In the genomic region with DNA sequence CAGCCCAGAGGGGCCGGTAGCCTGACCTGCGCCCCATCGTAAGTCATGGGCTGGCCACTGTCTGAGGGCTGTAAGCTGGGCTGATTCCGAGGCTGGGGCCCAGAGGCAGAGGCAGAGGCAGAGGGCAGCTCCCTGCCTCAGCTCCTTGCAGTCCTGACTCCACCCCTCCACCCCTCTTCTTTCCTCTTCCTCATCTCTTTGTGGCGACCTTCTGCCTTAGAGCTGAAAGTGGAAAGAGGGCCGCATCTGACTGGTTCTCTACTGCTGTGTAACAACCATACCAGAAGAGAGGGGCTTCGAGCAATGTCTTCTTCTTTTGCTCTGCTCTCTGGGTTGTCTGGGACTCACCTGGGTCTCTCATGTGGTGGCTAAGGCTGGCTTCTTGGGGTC, we compare ENCODE assay signal across 17 cellular contexts.
DNase-seq lines count a peak whose midpoint lies in the region; ATAC-seq and TF ChIP-seq lines count a peak whose summit lies in the region.
"Had no signal": no experiment of that assay in that cellular context is flagged by ENCODE, and none has a peak within 500 bp of the region (broad histone marks: within the 10 kb centered on the region; RNA-seq: fewer than 3 reads in every experiment).

No MANE protein-coding gene starts in this region.

- no peaks in the 10 kb centered on the region for H3K36me3 ChIP-seq in WERI-Rb-1

- H3K27me3 Mint-ChIP-seq in activated naive CD8-positive, alpha-beta T cell treated with anti-CD3 and anti-CD28 coated beads for 36 hours: peaks cover 6% of the 10 kb centered on the region
- peaks cover 11% of the 10 kb centered on the region for H3K27me3 Mint-ChIP-seq in activated naive CD8-positive, alpha-beta T cell treated with anti-CD3 and anti-CD28 coated beads, Interleukin-2, amount 50 U/mL, for 24 hours

- H3K27ac ChIP-seq in WERI-Rb-1: peak overlapping the region; percentile 58; the same call in 1 of the 2 replicates
- H3K27ac ChIP-seq: PC-9, SK-N-MC had no signal

- in situ Hi-C loops in KBM-7 (cut with MboI; ENCODE audit: low pct_unique_long_range_greater_than_20kb, low sequenced_read_pairs): no loop called here

- ATAC-seq in activated naive CD8-positive, alpha-beta T cell treated with anti-CD3 and anti-CD28 coated beads, Interleukin-2, amount 50 U/mL, for 24 hours: no peak
- peak; percentile 3 for ATAC-seq in stimulated activated effector memory CD8-positive, alpha-beta T cell treated with anti-CD3 and anti-CD28 coated beads, Interleukin-12 subunit alpha, Interleukin-12 subunit beta, amount 100 ng/mL, for 72 hours
- no peak for ATAC-seq in HG02571 (IDR thresholded peaks at IDR 0.05; ENCODE audit: unreplicated experiment)
- ATAC-seq in HG03439 (IDR thresholded peaks at IDR 0.05; ENCODE audit: unreplicated experiment): no peak

- H3K9me3 Mint-ChIP-seq in activated naive CD8-positive, alpha-beta T cell treated with anti-CD3 and anti-CD28 coated beads for 36 hours: no peaks in the 10 kb centered on the region
- H3K9me3 Mint-ChIP-seq in activated naive CD8-positive, alpha-beta T cell treated with anti-CD3 and anti-CD28 coated beads, Interleukin-2, amount 50 U/mL, for 24 hours: no peaks in the 10 kb centered on the region
- H3K9me3 Mint-ChIP-seq in stimulated activated effector memory CD8-positive, alpha-beta T cell treated with anti-CD3 and anti-CD28 coated beads, Interleukin-12 subunit alpha, Interleukin-12 subunit beta, amount 100 ng/mL, for 72 hours: no peaks in the 10 kb centered on the region
- H3K9me3 Mint-ChIP-seq: CD4-positive, alpha-beta T cell had no signal

- no peaks in the 10 kb centered on the region for H3K36me3 Mint-ChIP-seq in activated naive CD8-positive, alpha-beta T cell treated with anti-CD3 and anti-CD28 coated beads for 36 hours
- no peaks in the 10 kb centered on the region for H3K36me3 Mint-ChIP-seq in activated naive CD8-positive, alpha-beta T cell treated with anti-CD3 and anti-CD28 coated beads, Interleukin-2, amount 50 U/mL, for 24 hours (ENCODE audit: low read depth)
- no peaks in the 10 kb centered on the region for H3K36me3 Mint-ChIP-seq in stimulated activated effector memory CD8-positive, alpha-beta T cell treated with anti-CD3 and anti-CD28 coated beads, Interleukin-12 subunit alpha, Interleukin-12 subunit beta, amount 100 ng/mL, for 72 hours

- no peak overlapping the region for H3K4me3 ChIP-seq in WERI-Rb-1 (ENCODE audit: low read depth, low read length)
- H3K4me3 ChIP-seq: PC-9, SK-N-MC had no signal

- no peak overlapping the region for H3K4me3 Mint-ChIP-seq in activated naive CD8-positive, alpha-beta T cell treated with anti-CD3 and anti-CD28 coated beads for 36 hours
- H3K4me3 Mint-ChIP-seq in activated naive CD8-positive, alpha-beta T cell treated with anti-CD3 and anti-CD28 coated beads, Interleukin-2, amount 50 U/mL, for 24 hours: no peak overlapping the region
- H3K4me3 Mint-ChIP-seq in stimulated activated effector memory CD8-positive, alpha-beta T cell treated with anti-CD3 and anti-CD28 coated beads, Interleukin-12 subunit alpha, Interleukin-12 subunit beta, amount 100 ng/mL, for 72 hours: no peak overlapping the region
- H3K4me3 Mint-ChIP-seq: CD4-positive, alpha-beta T cell had no signal

- H3K9me3 ChIP-seq in WERI-Rb-1 (ENCODE audit: severe bottlenecking): no peaks in the 10 kb centered on the region

- no peak for TF ChIP-seq CTCF in WERI-Rb-1 (IDR thresholded peaks at IDR 0.05; ENCODE audit: low read depth, low read length)

- peak overlapping the region; percentile 56 for H3K27ac Mint-ChIP-seq in activated naive CD8-positive, alpha-beta T cell treated with anti-CD3 and anti-CD28 coated beads for 36 hours
- no peak overlapping the region for H3K27ac Mint-ChIP-seq in activated naive CD8-positive, alpha-beta T cell treated with anti-CD3 and anti-CD28 coated beads, Interleukin-2, amount 50 U/mL, for 24 hours
- H3K27ac Mint-ChIP-seq in stimulated activated effector memory CD8-positive, alpha-beta T cell treated with anti-CD3 and anti-CD28 coated beads, Interleukin-12 subunit alpha, Interleukin-12 subunit beta, amount 100 ng/mL, for 72 hours: no peak overlapping the region
- H3K27ac Mint-ChIP-seq: CD4-positive, alpha-beta T cell had no signal

- H3K4me1 Mint-ChIP-seq in activated naive CD8-positive, alpha-beta T cell treated with anti-CD3 and anti-CD28 coated beads for 36 hours: peaks cover 15% of the 10 kb centered on the region
- H3K4me1 Mint-ChIP-seq in activated naive CD8-positive, alpha-beta T cell treated with anti-CD3 and anti-CD28 coated beads, Interleukin-2, amount 50 U/mL, for 24 hours: peaks cover 19% of the 10 kb centered on the region
- H3K4me1 Mint-ChIP-seq in stimulated activated effector memory CD8-positive, alpha-beta T cell treated with anti-CD3 and anti-CD28 coated beads, Interleukin-12 subunit alpha, Interleukin-12 subunit beta, amount 100 ng/mL, for 72 hours: no peaks in the 10 kb centered on the region

- no peak for DNase-seq in activated naive CD8-positive, alpha-beta T cell treated with anti-CD3 and anti-CD28 coated beads for 36 hours
- DNase-seq in activated naive CD8-positive, alpha-beta T cell treated with anti-CD3 and anti-CD28 coated beads, Interleukin-2, amount 50 U/mL, for 24 hours: no peak
- DNase-seq in KBM-7 (peak; percentile 54), WERI-Rb-1 (no peak), Ammon's horn (ENCODE audit: low spot score) (no peak)
- no peak for DNase-seq in stimulated activated effector memory CD8-positive, alpha-beta T cell treated with anti-CD3 and anti-CD28 coated beads, Interleukin-12 subunit alpha, Interleukin-12 subunit beta, amount 100 ng/mL, for 72 hours (ENCODE audit: low spot score in 2 of 2)
- DNase-seq: Calu3; CD4-positive, alpha-beta T cell; DMS79; HCEC 1CT; NCI-H2227 treated with DMSO at 0.1 percent for 48 hours; NCI-H526; NK-92 treated with Interleukin-12 subunit alpha and Interleukin-12 subunit beta, amount 100 ng/mL, for 24 hours; PC-9 had no signal

- H3K27me3 ChIP-seq in WERI-Rb-1 (ENCODE audit: insufficient read depth, low read depth, severe bottlenecking): no peaks in the 10 kb centered on the region
